1 cellular context compared by ENCODE assay signal in the genomic region with DNA sequence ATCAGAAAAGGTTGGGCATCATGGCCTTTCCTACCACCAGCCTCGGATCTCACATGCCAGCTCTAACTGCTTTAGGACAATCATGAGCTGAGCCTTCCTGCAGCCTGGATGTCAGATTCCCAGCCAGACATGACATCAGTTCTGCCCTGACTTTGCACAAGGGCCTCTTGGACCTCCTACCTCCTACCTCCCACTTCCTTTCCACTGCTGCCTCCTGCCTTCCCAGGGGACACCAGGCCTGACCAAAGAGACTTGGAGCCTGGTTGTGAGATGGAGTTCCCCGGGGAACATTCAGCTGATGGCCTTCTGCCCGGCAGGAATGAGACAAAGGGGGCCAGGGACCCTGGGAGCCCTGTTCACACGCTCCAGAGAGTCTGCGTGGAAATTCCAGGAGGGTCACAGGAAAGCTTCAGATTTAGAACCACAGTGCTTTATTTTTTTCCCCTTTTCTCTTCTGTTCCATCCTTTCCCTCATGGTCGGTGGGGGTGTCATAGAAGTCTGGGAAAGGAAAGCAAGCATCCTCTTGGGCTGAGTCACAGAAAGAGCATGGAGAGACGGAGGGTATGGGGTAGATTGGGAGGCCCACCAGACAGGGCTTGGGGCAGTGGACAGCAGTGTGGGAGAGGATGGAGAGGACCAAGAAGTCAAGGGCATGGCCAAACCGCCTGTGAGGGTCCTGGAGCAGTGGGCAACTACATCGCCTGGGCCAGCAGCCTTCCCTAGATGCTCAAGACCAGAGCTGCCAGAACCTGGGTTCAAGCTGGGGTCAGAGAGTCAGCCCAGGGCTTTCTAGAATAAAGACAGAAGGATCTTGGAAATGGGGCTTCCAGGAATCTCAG.
TF ChIP-seq lines count a peak whose summit lies in the region.

No MANE protein-coding gene starts in this region.

TF ChIP-seq in HepG2, 621 proteins besides CTCF, POLR2A, EP300 and RAD21:
- no peak for TF ChIP-seq RARG (CRISPR knock-in tag; IDR thresholded peaks at IDR 0.05; ENCODE audit: low read depth)
- no peak for TF ChIP-seq ZNF260 (CRISPR knock-in tag; IDR thresholded peaks at IDR 0.05; ENCODE audit: borderline replicate concordance, low read depth)
- no peak for TF ChIP-seq ARNT (IDR thresholded peaks at IDR 0.05)
- TF ChIP-seq GATA4 (IDR thresholded peaks at IDR 0.05; ENCODE audit: borderline replicate concordance, low read depth), result no peak
- no peak for TF ChIP-seq ZNF549 (CRISPR knock-in tag; IDR thresholded peaks at IDR 0.05)
- TF ChIP-seq SMAD9 (CRISPR knock-in tag; IDR thresholded peaks at IDR 0.05), result no peak
- no peak for TF ChIP-seq HNRNPL (IDR thresholded peaks at IDR 0.05; ENCODE audit: low read depth, low read length)
- no peak for TF ChIP-seq NFE2L1 (CRISPR knock-in tag; IDR thresholded peaks at IDR 0.05; ENCODE audit: borderline replicate concordance)
- TF ChIP-seq ZNF616 (CRISPR knock-in tag; IDR thresholded peaks at IDR 0.05; ENCODE audit: low read depth), result no peak
- no peak for TF ChIP-seq ATF6 (CRISPR knock-in tag; conservative IDR thresholded peaks at IDR 0.05)
- no peak for TF ChIP-seq ZNF460 (CRISPR knock-in tag; IDR thresholded peaks at IDR 0.05; ENCODE audit: borderline replicate concordance)
- TF ChIP-seq RBAK (CRISPR knock-in tag; IDR thresholded peaks at IDR 0.05), result no peak
- no peak for TF ChIP-seq ZNF556 (CRISPR knock-in tag; IDR thresholded peaks at IDR 0.05; ENCODE audit: borderline replicate concordance)
- TF ChIP-seq CHD2 (IDR thresholded peaks at IDR 0.05; ENCODE audit: low read depth, low read length), result no peak
- TF ChIP-seq SIN3A (IDR thresholded peaks at IDR 0.05; ENCODE audit: borderline replicate concordance, low read depth, low read length), result no peak
- no peak for TF ChIP-seq ZNF562 (CRISPR knock-in tag; IDR thresholded peaks at IDR 0.05; ENCODE audit: borderline replicate concordance)
- no peak for TF ChIP-seq ZNF547 (CRISPR knock-in tag; IDR thresholded peaks at IDR 0.05)
- no peak for TF ChIP-seq RNF2 (conservative IDR thresholded peaks at IDR 0.05; ENCODE audit: low read depth)
- no peak for TF ChIP-seq ZNF367 (CRISPR knock-in tag; IDR thresholded peaks at IDR 0.05; ENCODE audit: borderline replicate concordance)
- TF ChIP-seq, protein P1, sequence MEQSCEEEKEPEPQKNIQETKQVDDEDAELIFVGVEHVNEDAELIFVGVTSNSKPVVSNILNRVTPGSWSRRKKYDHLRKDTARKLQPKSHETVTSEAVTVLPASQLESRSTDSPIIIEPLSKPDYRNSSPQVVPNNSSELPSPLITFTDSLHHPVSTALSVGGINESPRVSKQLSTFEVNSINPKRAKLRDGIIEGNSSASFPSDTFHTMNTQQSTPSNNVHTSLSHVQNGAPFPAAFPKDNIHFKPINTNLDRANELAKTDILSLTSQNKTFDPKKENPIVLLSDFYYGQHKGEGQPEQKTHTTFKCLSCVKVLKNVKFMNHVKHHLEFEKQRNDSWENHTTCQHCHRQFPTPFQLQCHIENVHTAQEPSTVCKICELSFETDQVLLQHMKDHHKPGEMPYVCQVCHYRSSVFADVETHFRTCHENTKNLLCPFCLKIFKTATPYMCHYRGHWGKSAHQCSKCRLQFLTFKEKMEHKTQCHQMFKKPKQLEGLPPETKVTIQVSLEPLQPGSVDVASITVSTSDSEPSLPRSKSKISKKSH (CRISPR knock-in tag; IDR thresholded peaks at IDR 0.05; ENCODE audit: borderline replicate concordance), result no peak
